ENCODE assay signal across 1 cellular context in genomic region chr6:21593412-21593926, GRCh38.
TF ChIP-seq lines count a peak whose summit lies in the region.

TSS of gene SOX4 (plus strand) at chr6:21593751. CDS start at chr6:21594535, 784 bp downstream.

TF ChIP-seq in HEK293, 187 proteins besides CTCF, POLR2A, EP300 and RAD21 (continued from another document and continues in another):
- TF ChIP-seq ZNF518A (tag by site-specific recombination; conservative IDR thresholded peaks at IDR 0.05; ENCODE audit: low read depth) (no peak), IKZF3 (tag by site-specific recombination; IDR thresholded peaks at IDR 0.05) (no peak), RBAK (tag by site-specific recombination; IDR thresholded peaks at IDR 0.05) (no peak), ZNF433 (tag by site-specific recombination; IDR thresholded peaks at IDR 0.05; ENCODE audit: low read depth) (no peak), PRDM6 (tag by site-specific recombination; IDR thresholded peaks at IDR 0.05) (peak; percentile 70), ZNF426 (tag by site-specific recombination; IDR thresholded peaks at IDR 0.05) (no peak), ZNF174 (tag by site-specific recombination; IDR thresholded peaks at IDR 0.05) (no peak), ZBTB26 (tag by site-specific recombination; optimal IDR thresholded peaks at IDR 0.05) (peak; percentile 87), ZNF530 (tag by site-specific recombination; IDR thresholded peaks at IDR 0.05; ENCODE audit: low read depth) (no peak), PRDM2 (tag by site-specific recombination; IDR thresholded peaks at IDR 0.05; ENCODE audit: borderline replicate concordance) (no peak), TRIM28 (IDR thresholded peaks at IDR 0.05; ENCODE audit: borderline replicate concordance, low read length) (peak; percentile 57; the same call in 1 of the 2 replicates), ZNF324 (tag by site-specific recombination; IDR thresholded peaks at IDR 0.05) (no peak), ZNF677 (tag by site-specific recombination; IDR thresholded peaks at IDR 0.05) (no peak), EGR2 (tag by site-specific recombination; IDR thresholded peaks at IDR 0.05; ENCODE audit: low read depth) (0 out of 2 replicates have a peak, but pooled peaks have one; percentile 45), REST (tag by site-specific recombination; IDR thresholded peaks at IDR 0.05) (no peak), PRDM1 (tag by site-specific recombination; IDR thresholded peaks at IDR 0.05) (no peak), ZNF48 (tag by site-specific recombination; IDR thresholded peaks at IDR 0.05) (no peak), ZNF366 (tag by site-specific recombination; conservative IDR thresholded peaks at IDR 0.05) (no peak; the same call in 1 of the 2 replicates), ZNF777 (tag by site-specific recombination; IDR thresholded peaks at IDR 0.05; ENCODE audit: borderline replicate concordance) (no peak), REPIN1 (tag by site-specific recombination; IDR thresholded peaks at IDR 0.05; ENCODE audit: low read depth) (no peak), ZNF510 (tag by site-specific recombination; IDR thresholded peaks at IDR 0.05; ENCODE audit: insufficient replicate concordance) (no peak), KLF8 (tag by site-specific recombination; IDR thresholded peaks at IDR 0.05) (peak; percentile 42; the same call in 1 of the 2 replicates), ZNF362 (tag by site-specific recombination; IDR thresholded peaks at IDR 0.05) (peak; percentile 80; the same call in 1 of the 2 replicates), ZBTB1 (tag by site-specific recombination; IDR thresholded peaks at IDR 0.05) (no peak), ZNF621 (tag by site-specific recombination; IDR thresholded peaks at IDR 0.05) (no peak), ZNF112 (tag by site-specific recombination; IDR thresholded peaks at IDR 0.05) (no peak), ZNF341 (tag by site-specific recombination; IDR thresholded peaks at IDR 0.05; ENCODE audit: low read depth) (no peak; the same call in 1 of the 2 replicates), BCL11B (tag by site-specific recombination; IDR thresholded peaks at IDR 0.05; ENCODE audit: low read depth) (no peak), ZNF214 (tag by site-specific recombination; IDR thresholded peaks at IDR 0.05; ENCODE audit: borderline replicate concordance) (no peak)
- TF ChIP-seq, protein P1, sequence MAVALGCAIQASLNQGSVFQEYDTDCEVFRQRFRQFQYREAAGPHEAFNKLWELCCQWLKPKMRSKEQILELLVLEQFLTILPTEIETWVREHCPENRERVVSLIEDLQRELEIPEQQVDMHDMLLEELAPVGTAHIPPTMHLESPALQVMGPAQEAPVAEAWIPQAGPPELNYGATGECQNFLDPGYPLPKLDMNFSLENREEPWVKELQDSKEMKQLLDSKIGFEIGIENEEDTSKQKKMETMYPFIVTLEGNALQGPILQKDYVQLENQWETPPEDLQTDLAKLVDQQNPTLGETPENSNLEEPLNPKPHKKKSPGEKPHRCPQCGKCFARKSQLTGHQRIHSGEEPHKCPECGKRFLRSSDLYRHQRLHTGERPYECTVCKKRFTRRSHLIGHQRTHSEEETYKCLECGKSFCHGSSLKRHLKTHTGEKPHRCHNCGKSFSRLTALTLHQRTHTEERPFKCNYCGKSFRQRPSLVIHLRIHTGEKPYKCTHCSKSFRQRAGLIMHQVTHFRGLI (tag by site-specific recombination; IDR thresholded peaks at IDR 0.05), result no peak
- TF ChIP-seq, protein P2, sequence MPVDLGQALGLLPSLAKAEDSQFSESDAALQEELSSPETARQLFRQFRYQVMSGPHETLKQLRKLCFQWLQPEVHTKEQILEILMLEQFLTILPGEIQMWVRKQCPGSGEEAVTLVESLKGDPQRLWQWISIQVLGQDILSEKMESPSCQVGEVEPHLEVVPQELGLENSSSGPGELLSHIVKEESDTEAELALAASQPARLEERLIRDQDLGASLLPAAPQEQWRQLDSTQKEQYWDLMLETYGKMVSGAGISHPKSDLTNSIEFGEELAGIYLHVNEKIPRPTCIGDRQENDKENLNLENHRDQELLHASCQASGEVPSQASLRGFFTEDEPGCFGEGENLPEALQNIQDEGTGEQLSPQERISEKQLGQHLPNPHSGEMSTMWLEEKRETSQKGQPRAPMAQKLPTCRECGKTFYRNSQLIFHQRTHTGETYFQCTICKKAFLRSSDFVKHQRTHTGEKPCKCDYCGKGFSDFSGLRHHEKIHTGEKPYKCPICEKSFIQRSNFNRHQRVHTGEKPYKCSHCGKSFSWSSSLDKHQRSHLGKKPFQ (tag by site-specific recombination; IDR thresholded peaks at IDR 0.05), result peak; percentile 89
- TF ChIP-seq, protein P3, sequence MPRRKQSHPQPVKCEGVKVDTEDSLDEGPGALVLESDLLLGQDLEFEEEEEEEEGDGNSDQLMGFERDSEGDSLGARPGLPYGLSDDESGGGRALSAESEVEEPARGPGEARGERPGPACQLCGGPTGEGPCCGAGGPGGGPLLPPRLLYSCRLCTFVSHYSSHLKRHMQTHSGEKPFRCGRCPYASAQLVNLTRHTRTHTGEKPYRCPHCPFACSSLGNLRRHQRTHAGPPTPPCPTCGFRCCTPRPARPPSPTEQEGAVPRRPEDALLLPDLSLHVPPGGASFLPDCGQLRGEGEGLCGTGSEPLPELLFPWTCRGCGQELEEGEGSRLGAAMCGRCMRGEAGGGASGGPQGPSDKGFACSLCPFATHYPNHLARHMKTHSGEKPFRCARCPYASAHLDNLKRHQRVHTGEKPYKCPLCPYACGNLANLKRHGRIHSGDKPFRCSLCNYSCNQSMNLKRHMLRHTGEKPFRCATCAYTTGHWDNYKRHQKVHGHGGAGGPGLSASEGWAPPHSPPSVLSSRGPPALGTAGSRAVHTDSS (tag by site-specific recombination; IDR thresholded peaks at IDR 0.05), result no peak
